ENCODE assay signal across 20 cellular contexts in the genomic region with DNA sequence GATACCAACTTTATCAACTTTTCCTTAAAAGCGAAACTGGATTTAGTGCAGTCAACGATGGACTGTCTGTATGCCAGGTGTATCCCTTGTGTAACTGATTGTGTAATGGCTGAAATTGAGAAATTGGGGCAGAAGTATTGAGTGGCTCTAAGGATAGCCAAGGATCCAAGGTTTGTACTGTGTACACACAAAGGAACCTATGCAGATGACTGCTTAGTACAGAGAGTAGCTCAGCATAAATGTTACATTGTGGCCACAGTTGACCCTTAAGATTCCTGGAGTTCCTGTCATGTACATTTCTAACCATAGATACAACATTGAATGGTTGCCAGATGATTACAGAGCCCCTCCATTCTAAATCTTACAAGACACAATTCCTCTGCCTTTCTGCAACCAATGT. TPM values are rescaled to one million over a fixed set of nuclear protein-coding genes. Genes with fewer than 3 reads are reported as not detected.
DNase-seq lines count a peak whose midpoint lies in the region; ATAC-seq and TF ChIP-seq lines count a peak whose summit lies in the region.
"Had no signal": no experiment of that assay in that cellular context is flagged by ENCODE, and none has a peak within 500 bp of the region (broad histone marks: within the 10 kb centered on the region; RNA-seq: fewer than 3 reads in every experiment).

No MANE protein-coding gene starts in this region.

- H3K36me3 ChIP-seq in ACC112 (ENCODE audit: insufficient read depth, low read length) (peaks cover 2% of the 10 kb centered on the region; the same call in 1 of the 2 replicates), lung (ENCODE audit: control insufficient read depth in 2 of 2, insufficient read depth in 2 of 2, low read length in 2 of 2) (peaks cover 0 to 5% of the 10 kb centered on the region in 2 donors)
- H3K36me3 ChIP-seq: thyroid gland had no signal

- H3K27me3 ChIP-seq in ACC112 (ENCODE audit: insufficient read depth, low read length): no peaks in the 10 kb centered on the region
- H3K27me3 ChIP-seq in lung (ENCODE audit: control insufficient read depth, insufficient read depth): no peaks in the 10 kb centered on the region
- H3K27me3 ChIP-seq: thyroid gland had no signal

- peaks cover 6% of the 10 kb centered on the region for H3K4me1 Mint-ChIP-seq in activated T-cell treated with anti-CD3 and anti-CD28 coated beads, Interleukin-2, amount 50 U/mL, for 24 hours (ENCODE audit: low read depth)
- peaks cover 17 to 29% of the 10 kb centered on the region in 2 donors for H3K4me1 Mint-ChIP-seq in stimulated activated naive B cell treated with anti-CD40 and anti-IgM and Interleukin-4, amounts not matched to agents 10 μg/mL and 1 μg/mL and 100 μg/mL, for 72 hours
- H3K4me1 Mint-ChIP-seq: GM23338 had no signal

- DNase-seq in NCI-H226 (peak; percentile 41), choroid plexus epithelial cell (ENCODE audit: low read depth) (peak; percentile 87), lung (ENCODE audit: low spot score) (no peak), NCI-H187 treated with DMSO at 0.1 percent for 48 hours (lab: John Stamatoyannopoulos, UW) (no peak), caudate nucleus (lab: John Stamatoyannopoulos, UW) (no peak)
- no peak for DNase-seq in activated T-cell treated with anti-CD3 and anti-CD28 coated beads, Interleukin-2, amount 50 U/mL, for 24 hours
- no peak for DNase-seq in stimulated activated naive B cell treated with anti-CD40 and anti-IgM and Interleukin-4, amounts not matched to agents 10 μg/mL and 1 μg/mL and 100 μg/mL, for 72 hours
- DNase-seq: activated CD4-positive, alpha-beta memory T cell treated with anti-CD3 and anti-CD28 coated beads for 36 hours; activated naive CD4-positive, alpha-beta T cell treated with anti-CD3 and anti-CD28 coated beads, Interleukin-2, amount 50 U/mL, for 16 hours; activated T-cell treated with anti-CD3 and anti-CD28 coated beads, Interleukin-2, amount 50 U/mL, for 4 hours; NCI-H2029 treated with DMSO at 0.1 percent for 48 hours; NCI-H510A treated with DMSO at 0.1 percent for 48 hours; SHP77 treated with DMSO at 0.1 percent for 48 hours; stimulated activated CD4-positive, alpha-beta T cell treated with anti-CD3 and anti-CD28 coated beads, Interleukin-15, amount 100 ng/mL, for 24 hours; thyroid gland had no signal

- no peaks in the 10 kb centered on the region for H3K9me3 ChIP-seq in lung (ENCODE audit: control insufficient read depth in 2 of 2, insufficient read depth in 1 of 2, low read length in 1 of 2)
- H3K9me3 ChIP-seq: thyroid gland had no signal

- WGBS in lung, 2 donors: 56 to 65% methylated on average over 2 of the region's 2 CpGs

- H2AFZ ChIP-seq in ACC112 (ENCODE audit: low read length, unreplicated experiment): no peak overlapping the region
- H2AFZ ChIP-seq: GM23338 had no signal

- H3K27me3 Mint-ChIP-seq in activated T-cell treated with anti-CD3 and anti-CD28 coated beads, Interleukin-2, amount 50 U/mL, for 24 hours: no peaks in the 10 kb centered on the region
- H3K27me3 Mint-ChIP-seq in stimulated activated naive B cell treated with anti-CD40 and anti-IgM and Interleukin-4, amounts not matched to agents 10 μg/mL and 1 μg/mL and 100 μg/mL, for 72 hours: no peaks in the 10 kb centered on the region
- H3K27me3 Mint-ChIP-seq: activated CD4-positive, alpha-beta memory T cell treated with anti-CD3 and anti-CD28 coated beads for 36 hours; stimulated activated memory B cell treated with anti-CD40 and anti-IgM and Interleukin-4, amounts not matched to agents 10 μg/mL and 1 μg/mL and 100 μg/mL, for 72 hours had no signal

- H3K27ac ChIP-seq in ACC112 (ENCODE audit: low read depth, low read length) (no peak overlapping the region), lung (ENCODE audit: low read depth in 1 of 2, low read length in 1 of 2) (no peak overlapping the region), caudate nucleus (ENCODE audit: low read depth, low read length) (no peak overlapping the region)
- H3K27ac ChIP-seq: A549, C4-2B, thyroid gland had no signal

- H3K4me1 ChIP-seq in ACC112 (ENCODE audit: control insufficient read depth, insufficient read depth, low read length, unreplicated experiment): no peaks in the 10 kb centered on the region
- no peaks in the 10 kb centered on the region for H3K4me1 ChIP-seq in lung (ENCODE audit: control insufficient read depth in 2 of 2, insufficient read depth in 2 of 2, low read length in 2 of 2)
- H3K4me1 ChIP-seq: A549, thyroid gland had no signal

- peak; percentile 53 for ATAC-seq in lung (ENCODE audit: insufficient read depth, low FRiP score)
- no peak for ATAC-seq in stimulated activated naive B cell treated with anti-CD40 and anti-IgM and Interleukin-4, amounts not matched to agents 10 μg/mL and 1 μg/mL and 100 μg/mL, for 72 hours (replicated peaks)
- ATAC-seq: A549; activated T-cell treated with anti-CD3 and anti-CD28 coated beads, Interleukin-2, amount 50 U/mL, for 4 hours; GM23338; stimulated activated memory B cell treated with anti-CD40 and anti-IgM and Interleukin-4, amounts not matched to agents 10 μg/mL and 1 μg/mL and 100 μg/mL, for 72 hours had no signal

- peaks cover 15% of the 10 kb centered on the region for H3K9me3 Mint-ChIP-seq in activated T-cell treated with anti-CD3 and anti-CD28 coated beads, Interleukin-2, amount 50 U/mL, for 24 hours
- peaks cover 5 to 9% of the 10 kb centered on the region in 2 donors for H3K9me3 Mint-ChIP-seq in stimulated activated naive B cell treated with anti-CD40 and anti-IgM and Interleukin-4, amounts not matched to agents 10 μg/mL and 1 μg/mL and 100 μg/mL, for 72 hours

- TF ChIP-seq CTCF in choroid plexus epithelial cell (conservative IDR thresholded peaks at IDR 0.05; ENCODE audit: low read depth, low read length) (no peak), lung (IDR thresholded peaks at IDR 0.05; ENCODE audit: control extremely low read depth, extremely low read depth) (no peak)

- peaks cover 33% of the 10 kb centered on the region for H3K36me3 Mint-ChIP-seq in activated T-cell treated with anti-CD3 and anti-CD28 coated beads, Interleukin-2, amount 50 U/mL, for 24 hours (ENCODE audit: low read depth)
- peaks cover 55 to 57% of the 10 kb centered on the region in 2 donors for H3K36me3 Mint-ChIP-seq in stimulated activated naive B cell treated with anti-CD40 and anti-IgM and Interleukin-4, amounts not matched to agents 10 μg/mL and 1 μg/mL and 100 μg/mL, for 72 hours

- no peak overlapping the region for H3K4me3 Mint-ChIP-seq in activated T-cell treated with anti-CD3 and anti-CD28 coated beads, Interleukin-2, amount 50 U/mL, for 24 hours
- no peak overlapping the region for H3K4me3 Mint-ChIP-seq in stimulated activated naive B cell treated with anti-CD40 and anti-IgM and Interleukin-4, amounts not matched to agents 10 μg/mL and 1 μg/mL and 100 μg/mL, for 72 hours
- H3K4me3 Mint-ChIP-seq: activated CD4-positive, alpha-beta memory T cell treated with anti-CD3 and anti-CD28 coated beads for 36 hours; activated T-cell treated with anti-CD3 and anti-CD28 coated beads, Interleukin-2, amount 50 U/mL, for 4 hours; GM23338; stimulated activated memory B cell treated with anti-CD40 and anti-IgM and Interleukin-4, amounts not matched to agents 10 μg/mL and 1 μg/mL and 100 μg/mL, for 72 hours had no signal

- H3K27ac Mint-ChIP-seq in activated T-cell treated with anti-CD3 and anti-CD28 coated beads, Interleukin-2, amount 50 U/mL, for 24 hours: no peak overlapping the region
- H3K27ac Mint-ChIP-seq in stimulated activated naive B cell treated with anti-CD40 and anti-IgM and Interleukin-4, amounts not matched to agents 10 μg/mL and 1 μg/mL and 100 μg/mL, for 72 hours: no peak overlapping the region
- H3K27ac Mint-ChIP-seq: activated CD4-positive, alpha-beta memory T cell treated with anti-CD3 and anti-CD28 coated beads for 36 hours; GM23338; stimulated activated memory B cell treated with anti-CD40 and anti-IgM and Interleukin-4, amounts not matched to agents 10 μg/mL and 1 μg/mL and 100 μg/mL, for 72 hours had no signal

- H3K79me2 ChIP-seq in ACC112 (ENCODE audit: control insufficient read depth, insufficient read depth, low read length, unreplicated experiment): no peaks in the 10 kb centered on the region

- H3K4me3 ChIP-seq in ACC112 (ENCODE audit: low read depth, low read length) (peak overlapping the region; percentile 28; the same call in 1 of the 2 replicates), choroid plexus epithelial cell (ENCODE audit: low read depth, low read length) (no peak overlapping the region), lung (no peak overlapping the region)
- H3K4me3 ChIP-seq: A549, GM23338, thyroid gland had no signal

RNA-seq across cellular contexts. Expression of a gene that starts 25.3 kb away (rescaled TPM):
- total RNA-seq in lung: 10 to 100 TPM; 11.3 to 21.9 TPM
- 1 to 10 TPM; 4.1 to 8.7 TPM for polyA plus RNA-seq in lung

RNA-seq across cellular contexts. Expression of a gene that starts 57.5 kb away (rescaled TPM):
- 10 to 100 TPM; 12.8 to 18.3 TPM for total RNA-seq in lung
- 1 to 10 TPM; 9.2 to 9.5 TPM for polyA plus RNA-seq in lung

Comparison
In these comparisons a context has a peak if more than half of its experiments do, and no peak if none do; other contexts are left out.
1. DNase-seq: peak in NCI-H226 (single experiment) and choroid plexus epithelial cell (single experiment); none in lung (single experiment), NCI-H187 treated with DMSO at 0.1 percent for 48 hours (single experiment), caudate nucleus (0 of 61), activated T-cell treated with anti-CD3 and anti-CD28 coated beads, Interleukin-2, amount 50 U/mL, for 24 hours (single experiment) and stimulated activated naive B cell treated with anti-CD40 and anti-IgM and Interleukin-4, amounts not matched to agents 10 μg/mL and 1 μg/mL and 100 μg/mL, for 72 hours (single experiment).